In the genomic region with DNA sequence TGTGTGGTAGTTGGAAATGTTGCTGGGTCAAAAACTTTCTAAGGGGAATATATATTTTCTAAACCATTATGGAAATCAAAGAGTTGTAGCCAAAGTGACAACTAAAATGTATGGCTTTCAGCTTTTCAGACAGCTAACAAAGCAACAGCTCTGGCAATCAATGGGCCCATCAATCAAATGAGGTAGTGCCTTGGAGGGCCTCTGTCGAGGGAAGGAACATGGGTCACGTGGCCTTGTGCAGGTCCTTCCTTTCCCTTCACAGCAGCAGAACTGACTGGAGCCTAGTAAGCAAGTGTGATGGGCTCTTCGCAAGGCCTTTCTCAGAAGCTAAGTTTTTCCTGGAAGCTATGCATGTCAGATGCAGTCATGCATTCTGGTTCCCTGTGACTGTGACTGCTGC, we compare ENCODE assay signal across 29 cellular contexts. TPM values are rescaled to one million over a fixed set of nuclear protein-coding genes. Genes with fewer than 3 reads are reported as not detected.
"Had no signal": no experiment of that assay in that cellular context is flagged by ENCODE, and none has a peak within 500 bp of the region (broad histone marks: within the 10 kb centered on the region; RNA-seq: fewer than 3 reads in every experiment).

No MANE protein-coding gene starts in this region.

- H3K4me3 Mint-ChIP-seq: activated CD4-positive, alpha-beta memory T cell treated with anti-CD3 and anti-CD28 coated beads, Interleukin-2, amount 10 ng/mL, durations not matched to agents 7 days and 5 days; activated CD4-positive, alpha-beta T cell treated with anti-CD3 and anti-CD28 coated beads, Interleukin-2, amount 10 ng/mL, durations not matched to agents 7 days and 5 days; activated naive CD4-positive, alpha-beta T cell treated with anti-CD3 and anti-CD28 coated beads, Interleukin-2, amount 10 ng/mL, durations not matched to agents 7 days and 5 days; activated naive CD8-positive, alpha-beta T cell treated with anti-CD3 and anti-CD28 coated beads, Interleukin-2, amount 10 ng/mL, durations not matched to agents 7 days and 5 days; activated T-cell treated with anti-CD3 and anti-CD28 coated beads, Interleukin-2, amount 50 U/mL, for 24 hours; brain; nephron; stimulated activated naive CD8-positive, alpha-beta T cell treated with anti-CD3 and anti-CD28 coated beads, Interleukin-15, Interleukin-2, amounts not matched to agents 100 ng/mL and 50 ng/mL, for 24 hours; T-helper 1 cell treated with Interleukin-12 subunit alpha and Interleukin-12 subunit beta and Interleukin-4 antibody, amounts not matched to agents 30 μg/mL and 1 μg/mL, for 36 hours; WTC11 had no signal

- H3K9me3 Mint-ChIP-seq: activated CD4-positive, alpha-beta memory T cell treated with anti-CD3 and anti-CD28 coated beads, Interleukin-2, amount 10 ng/mL, durations not matched to agents 7 days and 5 days; activated CD4-positive, alpha-beta T cell treated with anti-CD3 and anti-CD28 coated beads, Interleukin-2, amount 10 ng/mL, durations not matched to agents 7 days and 5 days; activated naive CD4-positive, alpha-beta T cell treated with anti-CD3 and anti-CD28 coated beads, Interleukin-2, amount 10 ng/mL, durations not matched to agents 7 days and 5 days; activated naive CD8-positive, alpha-beta T cell treated with anti-CD3 and anti-CD28 coated beads, Interleukin-2, amount 10 ng/mL, durations not matched to agents 7 days and 5 days; activated T-cell treated with anti-CD3 and anti-CD28 coated beads, Interleukin-2, amount 50 U/mL, for 24 hours; brain; nephron; stimulated activated naive CD8-positive, alpha-beta T cell treated with anti-CD3 and anti-CD28 coated beads, Interleukin-15, Interleukin-2, amounts not matched to agents 100 ng/mL and 50 ng/mL, for 24 hours; T-helper 1 cell treated with Interleukin-12 subunit alpha and Interleukin-12 subunit beta and Interleukin-4 antibody, amounts not matched to agents 30 μg/mL and 1 μg/mL, for 36 hours; WTC11 had no signal

- H3K27ac ChIP-seq: ascending aorta, coronary artery, dorsolateral prefrontal cortex, gastroesophageal sphincter, right lobe of liver, thoracic aorta had no signal

- H3K27me3 ChIP-seq: ascending aorta, dorsolateral prefrontal cortex, gastroesophageal sphincter, right lobe of liver had no signal

- H3K27me3 Mint-ChIP-seq: activated naive CD4-positive, alpha-beta T cell treated with anti-CD3 and anti-CD28 coated beads, Interleukin-2, amount 10 ng/mL, durations not matched to agents 7 days and 5 days; brain had no signal

- H3K9me3 ChIP-seq: ascending aorta, gastroesophageal sphincter, right lobe of liver, thoracic aorta had no signal

- H3K4me3 ChIP-seq: ascending aorta, coronary artery, dorsolateral prefrontal cortex, gastroesophageal sphincter, right lobe of liver, thoracic aorta had no signal

- H3K36me3 Mint-ChIP-seq: activated naive CD4-positive, alpha-beta T cell treated with anti-CD3 and anti-CD28 coated beads, Interleukin-2, amount 10 ng/mL, durations not matched to agents 7 days and 5 days; activated naive CD8-positive, alpha-beta T cell treated with anti-CD3 and anti-CD28 coated beads, Interleukin-2, amount 10 ng/mL, durations not matched to agents 7 days and 5 days had no signal

- H3K4me1 ChIP-seq: ascending aorta, right lobe of liver had no signal

- H3K36me3 ChIP-seq: ascending aorta, right lobe of liver had no signal

- H3K27ac Mint-ChIP-seq: activated CD4-positive, alpha-beta memory T cell treated with anti-CD3 and anti-CD28 coated beads, Interleukin-2, amount 10 ng/mL, durations not matched to agents 7 days and 5 days; activated CD4-positive, alpha-beta T cell treated with anti-CD3 and anti-CD28 coated beads, Interleukin-2, amount 10 ng/mL, durations not matched to agents 7 days and 5 days; activated naive CD4-positive, alpha-beta T cell treated with anti-CD3 and anti-CD28 coated beads, Interleukin-2, amount 10 ng/mL, durations not matched to agents 7 days and 5 days; activated naive CD8-positive, alpha-beta T cell treated with anti-CD3 and anti-CD28 coated beads, Interleukin-2, amount 10 ng/mL, durations not matched to agents 7 days and 5 days; activated T-cell treated with anti-CD3 and anti-CD28 coated beads, Interleukin-2, amount 50 U/mL, for 24 hours; nephron; stimulated activated naive CD8-positive, alpha-beta T cell treated with anti-CD3 and anti-CD28 coated beads, Interleukin-15, Interleukin-2, amounts not matched to agents 100 ng/mL and 50 ng/mL, for 24 hours; T-helper 1 cell treated with Interleukin-12 subunit alpha and Interleukin-12 subunit beta and Interleukin-4 antibody, amounts not matched to agents 30 μg/mL and 1 μg/mL, for 36 hours; WTC11 had no signal

- H3K4me1 Mint-ChIP-seq: nephron had no signal

- DNase-seq: activated CD4-positive, alpha-beta memory T cell treated with anti-CD3 and anti-CD28 coated beads, Interleukin-2, amount 10 ng/mL, durations not matched to agents 7 days and 5 days; activated CD4-positive, alpha-beta T cell treated with anti-CD3 and anti-CD28 coated beads for 1 hour; activated CD4-positive, alpha-beta T cell treated with anti-CD3 and anti-CD28 coated beads, Interleukin-2, amount 10 ng/mL, durations not matched to agents 7 days and 5 days; activated CD8-positive, alpha-beta memory T cell treated with anti-CD3 and anti-CD28 coated beads, Interleukin-2, amount 50 U/mL, for 48 hours; activated gamma-delta T cell; activated naive CD4-positive, alpha-beta T cell treated with anti-CD3 and anti-CD28 coated beads, Interleukin-2, amount 10 ng/mL, durations not matched to agents 7 days and 5 days; activated naive CD8-positive, alpha-beta T cell treated with anti-CD3 and anti-CD28 coated beads, Interleukin-2, amount 10 ng/mL, durations not matched to agents 7 days and 5 days; activated T-cell treated with anti-CD3 and anti-CD28 coated beads, Interleukin-2, amount 50 U/mL, for 24 hours; dorsolateral prefrontal cortex; effector memory CD4-positive, alpha-beta T cell; erythroblast; hippocampal formation; left cardiac atrium; left ventricle myocardium superior; occipital lobe; right lobe of liver; stimulated activated CD4-positive, alpha-beta T cell treated with anti-CD3 and anti-CD28 coated beads, Interleukin-12 subunit alpha, Interleukin-12 subunit beta, amount 100 ng/mL, for 4 hours; stimulated activated CD4-positive, alpha-beta T cell treated with anti-CD3 and anti-CD28 coated beads, Interleukin-4, amount 100 ng/mL, for 1 hour; T-helper 9 cell; trophoblast cell had no signal

RNA-seq across cellular contexts. Expression of a gene that starts 17.9 kb away (rescaled TPM):
- total RNA-seq: activated naive CD8-positive, alpha-beta T cell treated with anti-CD3 and anti-CD28 coated beads, Interleukin-2, amount 10 ng/mL, durations not matched to agents 7 days and 5 days; ascending aorta; left ventricle myocardium superior; right lobe of liver had no signal
